In the genomic region with DNA sequence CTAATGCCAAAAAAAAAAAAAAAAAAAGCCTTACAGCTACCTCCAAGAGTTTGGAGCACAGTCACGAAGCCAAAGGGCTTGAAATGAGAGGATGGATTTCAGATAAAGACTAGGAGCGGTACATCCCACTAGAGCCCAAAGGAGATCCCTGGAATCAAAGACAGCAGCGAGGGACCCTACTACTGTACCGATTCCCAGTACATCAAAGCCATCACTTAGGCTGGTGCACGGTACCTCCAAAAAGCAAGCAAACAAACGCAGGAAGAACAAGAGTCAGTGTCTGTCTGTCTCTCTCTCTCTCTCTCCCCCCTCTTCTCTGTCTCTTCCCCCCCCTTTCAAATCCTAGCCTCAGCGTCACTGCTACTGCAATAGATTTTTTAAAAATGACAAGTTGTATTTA, we compare ENCODE assay signal across 1 cellular context.
A peak's percentile ranks its signal among the peaks of the same experiment; 100 is the strongest.
TF ChIP-seq lines count a peak whose summit lies in the region.

No MANE protein-coding gene starts in this region.

TF ChIP-seq in H1, 55 proteins besides CTCF, POLR2A, EP300 and RAD21:
- TF ChIP-seq RNF2 (IDR thresholded peaks at IDR 0.05; ENCODE audit: borderline replicate concordance, low read depth, low read length, missing control alignments, poor library complexity, severe bottlenecking) (peak; percentile 49), BRCA1 (IDR thresholded peaks at IDR 0.05; ENCODE audit: low read depth, low read length) (no peak), RXRA (IDR thresholded peaks at IDR 0.05; ENCODE audit: insufficient read depth, low read depth, low read length) (no peak), HDAC6 (IDR thresholded peaks at IDR 0.05; ENCODE audit: low read depth, low read length) (no peak), KDM4A (IDR thresholded peaks at IDR 0.05; ENCODE audit: low read depth, low read length, severe bottlenecking) (no peak)
- TF ChIP-seq, protein P1, sequence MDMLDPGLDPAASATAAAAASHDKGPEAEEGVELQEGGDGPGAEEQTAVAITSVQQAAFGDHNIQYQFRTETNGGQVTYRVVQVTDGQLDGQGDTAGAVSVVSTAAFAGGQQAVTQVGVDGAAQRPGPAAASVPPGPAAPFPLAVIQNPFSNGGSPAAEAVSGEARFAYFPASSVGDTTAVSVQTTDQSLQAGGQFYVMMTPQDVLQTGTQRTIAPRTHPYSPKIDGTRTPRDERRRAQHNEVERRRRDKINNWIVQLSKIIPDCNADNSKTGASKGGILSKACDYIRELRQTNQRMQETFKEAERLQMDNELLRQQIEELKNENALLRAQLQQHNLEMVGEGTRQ (IDR thresholded peaks at IDR 0.05; ENCODE audit: low read length): no peak
